In the genomic region with DNA sequence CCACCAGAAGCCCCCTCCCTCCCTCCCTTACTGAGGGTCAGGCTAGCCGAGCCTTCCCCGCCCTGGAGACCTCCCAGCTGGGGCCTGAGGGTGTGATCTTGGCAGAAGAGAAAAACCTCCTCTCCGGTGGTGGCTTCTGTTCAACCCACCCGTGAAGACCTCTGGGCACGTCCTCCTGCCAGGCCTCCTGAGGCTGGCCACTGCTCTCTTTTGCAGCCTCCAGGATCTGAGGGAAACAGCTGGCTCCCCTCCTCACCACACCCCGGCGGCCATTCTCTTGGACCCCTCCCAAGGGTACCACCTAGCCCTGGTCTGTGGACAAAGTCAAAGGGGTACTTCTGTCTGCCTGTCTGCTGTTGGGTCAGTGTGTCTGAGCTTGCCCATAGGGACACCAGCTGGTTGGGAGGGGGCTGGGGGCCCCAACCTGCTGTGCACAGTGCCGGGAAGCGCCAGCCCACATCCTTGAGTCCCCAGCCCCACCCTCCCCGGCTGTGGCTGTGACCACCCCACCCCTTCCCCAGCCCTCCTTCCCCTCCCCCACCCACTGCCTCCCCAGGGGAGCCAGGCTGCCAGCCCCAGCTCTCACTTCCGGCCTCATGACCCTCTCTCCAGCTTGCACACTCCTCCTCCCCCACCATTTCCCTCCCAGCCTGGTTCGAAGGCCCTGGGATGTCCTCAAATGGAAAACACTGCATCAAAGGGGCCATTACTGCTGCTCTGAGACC, we compare ENCODE assay signal across 8 cellular contexts. TPM values are rescaled to one million over a fixed set of nuclear protein-coding genes. Genes with fewer than 3 reads are reported as not detected.
DNase-seq lines count a peak whose midpoint lies in the region; ATAC-seq and TF ChIP-seq lines count a peak whose summit lies in the region.

No MANE protein-coding gene starts in this region.

- peak overlapping the region; percentile 61 for H3K4me3 Mint-ChIP-seq in T-helper 1 cell treated with Interleukin-12 subunit alpha and Interleukin-12 subunit beta and Interleukin-4 antibody, amounts not matched to agents 30 μg/mL and 1 μg/mL, for 36 hours

- H3K4me1 ChIP-seq in spleen, result peaks cover 25 to 100% (median 68%) of the 10 kb centered on the region in 6 donors

- in situ Hi-C loops in GM18951 (cut with MboI; ENCODE audit: low sequenced_read_pairs, unreplicated experiment), result no loop called here
- in situ Hi-C loops in GM13976 (cut with MboI; ENCODE audit: low sequenced_read_pairs, unreplicated experiment), result no loop called here

- no peak for ATAC-seq in HG03565 (IDR thresholded peaks at IDR 0.05; ENCODE audit: unreplicated experiment)

- H3K36me3 Mint-ChIP-seq in T-helper 1 cell treated with Interleukin-12 subunit alpha and Interleukin-12 subunit beta and Interleukin-4 antibody, amounts not matched to agents 30 μg/mL and 1 μg/mL, for 36 hours (ENCODE audit: low read depth), result peaks cover 2% of the 10 kb centered on the region

- H3K27ac ChIP-seq in spleen, result peak overlapping the region; percentile 60 to 91 (median 80)

- TF ChIP-seq POLR2A in GM18951 (IDR thresholded peaks at IDR 0.05; ENCODE audit: extremely low read depth, insufficient read depth, insufficient read length), result peak; percentile 20
- no peak for TF ChIP-seq POLR2A in spleen (IDR thresholded peaks at IDR 0.05)

- H3K36me3 ChIP-seq in spleen, result peaks cover 0 to 43% (median 21%) of the 10 kb centered on the region in 6 donors

- DNase-seq in fibroblast of villous mesenchyme (ENCODE audit: low read depth) (peak; percentile 60), spleen (peak; percentile 86), GM13976 (ENCODE audit: low spot score) (no peak), cerebellar cortex (ENCODE audit: low spot score) (no peak), midbrain (lab: John Stamatoyannopoulos, UW) (no peak)

- WGBS in spleen, 5 donors, result 13 to 18% (median 16%) methylated on average over 10 to 12 of the region's 12 CpGs

- H3K27me3 ChIP-seq in spleen (replicated peaks in 1 of 7), result no peaks in the 10 kb centered on the region

- H3K4me3 ChIP-seq in fibroblast of villous mesenchyme (ENCODE audit: low read depth, low read length) (no peak overlapping the region), spleen (no peak overlapping the region)

- no peak for TF ChIP-seq CTCF in fibroblast of villous mesenchyme (IDR thresholded peaks at IDR 0.05; ENCODE audit: insufficient read depth, low read depth, low read length)
- TF ChIP-seq CTCF in spleen (IDR thresholded peaks at IDR 0.05 in 8 of 11, conservative IDR thresholded peaks at IDR 0.05 in 3 of 11), result no peak
- no peak for TF ChIP-seq CTCF in GM13976 (IDR thresholded peaks at IDR 0.05; ENCODE audit: borderline replicate concordance, control extremely low read depth, extremely low read depth, insufficient read depth, missing control alignments)

- peak overlapping the region; percentile 84 for H3K27ac Mint-ChIP-seq in T-helper 1 cell treated with Interleukin-12 subunit alpha and Interleukin-12 subunit beta and Interleukin-4 antibody, amounts not matched to agents 30 μg/mL and 1 μg/mL, for 36 hours

- H3K9me3 ChIP-seq in spleen, result no peaks in the 10 kb centered on the region

- intact Hi-C loops in spleen (cut with DNase I; ENCODE audit: low total_unique reads), result no loop called here

- H3K4me1 Mint-ChIP-seq in T-helper 1 cell treated with Interleukin-12 subunit alpha and Interleukin-12 subunit beta and Interleukin-4 antibody, amounts not matched to agents 30 μg/mL and 1 μg/mL, for 36 hours (ENCODE audit: low read depth), result peaks cover 33% of the 10 kb centered on the region

- no peaks in the 10 kb centered on the region for H3K9me3 Mint-ChIP-seq in T-helper 1 cell treated with Interleukin-12 subunit alpha and Interleukin-12 subunit beta and Interleukin-4 antibody, amounts not matched to agents 30 μg/mL and 1 μg/mL, for 36 hours

- H3K27me3 Mint-ChIP-seq in T-helper 1 cell treated with Interleukin-12 subunit alpha and Interleukin-12 subunit beta and Interleukin-4 antibody, amounts not matched to agents 30 μg/mL and 1 μg/mL, for 36 hours (ENCODE audit: low read depth), result no peaks in the 10 kb centered on the region

RNA-seq across cellular contexts. Expression of gene AHDC1, which starts 48.1 kb away (rescaled TPM):
- 17.1 and 22.5 TPM in 2 replicates for total RNA-seq in fibroblast of villous mesenchyme
- total RNA-seq in spleen, result 100 to 1,000 TPM in 1 of 7 donors, 10 to 100 TPM in 6; 35.1 to 104 (median 54.6) TPM
- 10 to 100 TPM in 1 of 3 donors, 1 to 10 TPM in 2; 3.2 to 24.2 (median 4.3) TPM for polyA plus RNA-seq in spleen

Comparison
In these comparisons a context has a peak if more than half of its experiments do, and no peak if none do; other contexts are left out.
1. DNase-seq: peak in fibroblast of villous mesenchyme (single experiment) and spleen (single experiment); none in GM13976 (single experiment), cerebellar cortex (single experiment) and midbrain (single experiment).